ENCODE assay signal across 10 cellular contexts in genomic region chr21:30395731-30396130, GRCh38. TPM values are rescaled to one million over a fixed set of nuclear protein-coding genes. Genes with fewer than 3 reads are reported as not detected.
"Had no signal": no experiment of that assay in that cellular context is flagged by ENCODE, and none has a peak within 500 bp of the region (broad histone marks: within the 10 kb centered on the region; RNA-seq: fewer than 3 reads in every experiment).

Gene KRTAP13-1, plus strand, starts transcription at chr21:30396031. Its CDS starts 56 bp downstream, at chr21:30396087.

- H3K4me1 Mint-ChIP-seq: H9 had no signal

- DNase-seq: GM23248, GOT3, H7, H9, HCEC 1CT, HFFc6 had no signal

- H3K9me3 ChIP-seq: HAP-1 had no signal

- ATAC-seq: HCT116 had no signal

- H3K4me1 ChIP-seq: HAP-1 had no signal

- H3K9ac ChIP-seq: GM23248 had no signal

- H3K27ac Mint-ChIP-seq: H9, HFFc6 had no signal

- H3K4me3 Mint-ChIP-seq: H9, HFFc6 had no signal

- H3K4me3 ChIP-seq: GM23248, HAP-1 had no signal

- H3K36me3 ChIP-seq: HAP-1 had no signal

- H2AFZ ChIP-seq: GM23248 had no signal

- H3K27ac ChIP-seq: GM23248 had no signal

RNA-seq across cellular contexts. Expression of gene KRTAP13-1, which starts in this region (rescaled TPM):
- total RNA-seq: GM23248, H1, H4, H7, H9, HFFc6 had no signal
- polyA plus RNA-seq: GM23248, H1 had no signal
